Comparison of ENCODE assay signal across 15 cellular contexts in genomic region chr1:69982992-69983391, GRCh38.
A peak's percentile ranks its signal among the peaks of the same experiment; 100 is the strongest.
DNase-seq lines count a peak whose midpoint lies in the region; ATAC-seq, FAIRE-seq and TF ChIP-seq lines count a peak whose summit lies in the region.
"Had no signal": no experiment of that assay in that cellular context is flagged by ENCODE, and none has a peak within 500 bp of the region (broad histone marks: within the 10 kb centered on the region; RNA-seq: fewer than 3 reads in every experiment).

No MANE protein-coding gene starts in this region.

- CTCF ChIA-PET in RWPE1 (lab: Yijun Ruan, JAX) = no interaction called here

- H3K4me3 ChIP-seq in fibroblast of villous mesenchyme (ENCODE audit: low read depth, low read length) = no peak overlapping the region
- H3K4me3 ChIP-seq: dorsolateral prefrontal cortex, smooth muscle cell, testis had no signal

- POLR2A ChIA-PET in RWPE1 (lab: Yijun Ruan, JAX; ENCODE audit: low non-redundant PET) = no interaction called here

- DNase-seq in H54 (ENCODE audit: insufficient read length, low spot score) = peak; percentile 9
- peak; percentile 36 for DNase-seq in fibroblast of villous mesenchyme (ENCODE audit: low read depth)
- DNase-seq in smooth muscle cell of the brain vasculature (ENCODE audit: low read depth, low spot score) = peak; percentile 4
- no peak for DNase-seq in NCI-H1436 treated with DMSO at 0.1 percent for 48 hours (lab: John Stamatoyannopoulos, UW)
- DNase-seq in RWPE1 (ENCODE audit: low spot score) = no peak
- DNase-seq in DMS79 (lab: John Stamatoyannopoulos, UW) = no peak
- DNase-seq: activated T-cell treated with anti-CD3 and anti-CD28 coated beads for 4 hours, left cardiac atrium, NCI-H2171 treated with DMSO at 0.1 percent for 48 hours, nephron progenitor cell, testis had no signal

- TF ChIP-seq CTCF in fibroblast of villous mesenchyme (IDR thresholded peaks at IDR 0.05; ENCODE audit: insufficient read depth, low read depth, low read length) = no peak
- no peak for TF ChIP-seq CTCF in RWPE1 (conservative IDR thresholded peaks at IDR 0.05; ENCODE audit: low read depth)

- no peak for TF ChIP-seq POLR2A in H54 (IDR thresholded peaks at IDR 0.05; ENCODE audit: low read depth, low read length)

- peak; percentile 81 for ATAC-seq in SK-N-SH treated with all-trans-retinoic acid at 6 μM for 48 hours

- no peak overlapping the region for H3K27ac ChIP-seq in RWPE1
- H3K27ac ChIP-seq: dorsolateral prefrontal cortex, HL-60, testis had no signal

- peak; percentile 87 for FAIRE-seq in H54 (lab: Jason Lieb, UNC)

TF ChIP-seq in SK-N-SH treated with all-trans-retinoic acid at 6 μM for 48 hours, 23 proteins besides CTCF, POLR2A, EP300 and RAD21:
- TF ChIP-seq TCF4 (CRISPR knock-in tag; IDR thresholded peaks at IDR 0.05; ENCODE audit: borderline replicate concordance) = no peak
- no peak for TF ChIP-seq CSRNP3 (CRISPR knock-in tag; IDR thresholded peaks at IDR 0.05)
- TF ChIP-seq ZFP30 (CRISPR knock-in tag; IDR thresholded peaks at IDR 0.05) = no peak
- no peak for TF ChIP-seq ZNF70 (CRISPR knock-in tag; IDR thresholded peaks at IDR 0.05)
- no peak; the same call in 1 of the 2 replicates for TF ChIP-seq TOX (CRISPR knock-in tag; IDR thresholded peaks at IDR 0.05; ENCODE audit: borderline replicate concordance)
- no peak for TF ChIP-seq ZFP3 (CRISPR knock-in tag; IDR thresholded peaks at IDR 0.05)
- TF ChIP-seq PATZ1 (CRISPR knock-in tag; IDR thresholded peaks at IDR 0.05; ENCODE audit: borderline replicate concordance) = no peak
- TF ChIP-seq RARB (CRISPR knock-in tag; IDR thresholded peaks at IDR 0.05) = no peak
- TF ChIP-seq SNAI2 (CRISPR knock-in tag; IDR thresholded peaks at IDR 0.05) = no peak

Comparison
In these comparisons a context has a peak if more than half of its experiments do, and no peak if none do; other contexts are left out.
1. DNase-seq: peak in H54 (single experiment), fibroblast of villous mesenchyme (single experiment) and smooth muscle cell of the brain vasculature (single experiment); none in NCI-H1436 treated with DMSO at 0.1 percent for 48 hours (single experiment), RWPE1 (single experiment) and DMS79 (single experiment).